In genomic region chr18:76822510-76823165, GRCh38 we compare ENCODE assay signal across 8 cellular contexts. TPM values are rescaled to one million over a fixed set of nuclear protein-coding genes. Genes with fewer than 3 reads are reported as not detected.
A peak's percentile ranks its signal among the peaks of the same experiment; 100 is the strongest.
DNase-seq lines count a peak whose midpoint lies in the region; ATAC-seq, FAIRE-seq and TF ChIP-seq lines count a peak whose summit lies in the region.

Gene ZNF236, plus strand, starts transcription at chr18:76822557. Its CDS starts 51 bp downstream, at chr18:76822608.

- H3K9me3 ChIP-seq in RWPE2 (ENCODE audit: severe bottlenecking) = no peaks in the 10 kb centered on the region

- H3K4me1 ChIP-seq in RWPE2 (ENCODE audit: insufficient read depth, poor library complexity, severe bottlenecking) = peaks cover 5% of the 10 kb centered on the region

- H3K4me1 Mint-ChIP-seq in activated naive CD4-positive, alpha-beta T cell treated with anti-CD3 and anti-CD28 coated beads, Interleukin-2, amount 10 ng/mL, durations not matched to agents 7 days and 5 days = peaks cover 60% of the 10 kb centered on the region

- peak within 1 kb of the TSS; percentile 90 for H3K4me3 Mint-ChIP-seq in activated naive CD4-positive, alpha-beta T cell treated with anti-CD3 and anti-CD28 coated beads, Interleukin-2, amount 10 ng/mL, durations not matched to agents 7 days and 5 days

- no peaks in the 10 kb centered on the region for H3K27me3 ChIP-seq in RWPE2 (ENCODE audit: insufficient read depth, poor library complexity, severe bottlenecking)

- H3K27ac ChIP-seq in RWPE2 (ENCODE audit: poor library complexity, severe bottlenecking) (peak within 1 kb of the TSS; percentile 81), temporal lobe (ENCODE audit: low read depth, low read length) (peak within 1 kb of the TSS; percentile 92)

- no peaks in the 10 kb centered on the region for H3K27me3 Mint-ChIP-seq in activated naive CD4-positive, alpha-beta T cell treated with anti-CD3 and anti-CD28 coated beads, Interleukin-2, amount 10 ng/mL, durations not matched to agents 7 days and 5 days

- peaks cover 17% of the 10 kb centered on the region; the same call in 1 of the 2 replicates for H3K36me3 ChIP-seq in RWPE2 (ENCODE audit: low read depth)

- H3K4me3 ChIP-seq in RWPE2 (ENCODE audit: severe bottlenecking) = peak within 1 kb of the TSS; percentile 95

- no peaks in the 10 kb centered on the region for H3K9me3 Mint-ChIP-seq in activated naive CD4-positive, alpha-beta T cell treated with anti-CD3 and anti-CD28 coated beads, Interleukin-2, amount 10 ng/mL, durations not matched to agents 7 days and 5 days

- no peak for TF ChIP-seq CTCF in RWPE2 (IDR thresholded peaks at IDR 0.05; ENCODE audit: poor library complexity, severe bottlenecking)

- H3K36me3 Mint-ChIP-seq in activated naive CD4-positive, alpha-beta T cell treated with anti-CD3 and anti-CD28 coated beads, Interleukin-2, amount 10 ng/mL, durations not matched to agents 7 days and 5 days = peaks cover 20% of the 10 kb centered on the region

- peak; percentile 7 for DNase-seq in DMS153 treated with DMSO at 0.1 percent for 48 hours (lab: John Stamatoyannopoulos, UW; ENCODE audit: unreplicated experiment)
- DNase-seq in HTR-8/SVneo (ENCODE audit: insufficient read length, low spot score) = peak; percentile 35
- no peak for DNase-seq in RWPE2 (ENCODE audit: low spot score)
- peak; percentile 69 for DNase-seq in activated naive CD4-positive, alpha-beta T cell treated with anti-CD3 and anti-CD28 coated beads, Interleukin-2, amount 10 ng/mL, durations not matched to agents 7 days and 5 days
- DNase-seq in germinal center (ENCODE audit: low spot score) = peak; percentile 82
- peak; percentile 53 for DNase-seq in occipital lobe (lab: John Stamatoyannopoulos, UW)

- CTCF ChIA-PET in activated naive CD4-positive, alpha-beta T cell treated with anti-CD3 and anti-CD28 coated beads, Interleukin-2, amount 10 ng/mL, durations not matched to agents 7 days and 5 days (lab: Charles Lee) = interaction anchor here (4.6 kb wide), 1 partner anchor 20 kb away, joined by 41 read pairs; no protein-coding TSS in a partner anchor

- ATAC-seq in GM21367 (IDR thresholded peaks at IDR 0.05; ENCODE audit: unreplicated experiment) = peak; percentile 25
- ATAC-seq in RWPE2 (ENCODE audit: low read depth) = peak; percentile 63

- FAIRE-seq in HTR-8/SVneo (lab: Jason Lieb, UNC) = no peak

- H3K27ac Mint-ChIP-seq in activated naive CD4-positive, alpha-beta T cell treated with anti-CD3 and anti-CD28 coated beads, Interleukin-2, amount 10 ng/mL, durations not matched to agents 7 days and 5 days = peak within 1 kb of the TSS; percentile 95

RNA-seq across cellular contexts. Expression of gene ZNF236, which starts in this region (rescaled TPM):
- total RNA-seq in occipital lobe (30.3 TPM), temporal lobe (18.9 TPM)
